1 cellular context compared by ENCODE assay signal in genomic region chr3:33377931-33378330, GRCh38.
TF ChIP-seq lines count a peak whose summit lies in the region.

No MANE protein-coding gene starts in this region.

TF ChIP-seq in HCT116, 20 proteins besides CTCF, POLR2A, EP300 and RAD21 (continued from another document):
- TF ChIP-seq TCF7L2 (IDR thresholded peaks at IDR 0.05; ENCODE audit: borderline replicate concordance, extremely low read depth, insufficient read depth, insufficient read length), result no peak
- TF ChIP-seq JUND (IDR thresholded peaks at IDR 0.05), result no peak
- no peak for TF ChIP-seq EZH2phosphoT487 (IDR thresholded peaks at IDR 0.05; ENCODE audit: borderline replicate concordance)
- no peak for TF ChIP-seq ZFX (IDR thresholded peaks at IDR 0.05)
- TF ChIP-seq ELF1 (IDR thresholded peaks at IDR 0.05; ENCODE audit: borderline replicate concordance, low read depth), result no peak
- no peak for TF ChIP-seq CBX3 (IDR thresholded peaks at IDR 0.05; ENCODE audit: low read depth)
- TF ChIP-seq EGR1 (IDR thresholded peaks at IDR 0.05; ENCODE audit: low read depth), result no peak
